8 cellular contexts compared by ENCODE assay signal in the genomic region with DNA sequence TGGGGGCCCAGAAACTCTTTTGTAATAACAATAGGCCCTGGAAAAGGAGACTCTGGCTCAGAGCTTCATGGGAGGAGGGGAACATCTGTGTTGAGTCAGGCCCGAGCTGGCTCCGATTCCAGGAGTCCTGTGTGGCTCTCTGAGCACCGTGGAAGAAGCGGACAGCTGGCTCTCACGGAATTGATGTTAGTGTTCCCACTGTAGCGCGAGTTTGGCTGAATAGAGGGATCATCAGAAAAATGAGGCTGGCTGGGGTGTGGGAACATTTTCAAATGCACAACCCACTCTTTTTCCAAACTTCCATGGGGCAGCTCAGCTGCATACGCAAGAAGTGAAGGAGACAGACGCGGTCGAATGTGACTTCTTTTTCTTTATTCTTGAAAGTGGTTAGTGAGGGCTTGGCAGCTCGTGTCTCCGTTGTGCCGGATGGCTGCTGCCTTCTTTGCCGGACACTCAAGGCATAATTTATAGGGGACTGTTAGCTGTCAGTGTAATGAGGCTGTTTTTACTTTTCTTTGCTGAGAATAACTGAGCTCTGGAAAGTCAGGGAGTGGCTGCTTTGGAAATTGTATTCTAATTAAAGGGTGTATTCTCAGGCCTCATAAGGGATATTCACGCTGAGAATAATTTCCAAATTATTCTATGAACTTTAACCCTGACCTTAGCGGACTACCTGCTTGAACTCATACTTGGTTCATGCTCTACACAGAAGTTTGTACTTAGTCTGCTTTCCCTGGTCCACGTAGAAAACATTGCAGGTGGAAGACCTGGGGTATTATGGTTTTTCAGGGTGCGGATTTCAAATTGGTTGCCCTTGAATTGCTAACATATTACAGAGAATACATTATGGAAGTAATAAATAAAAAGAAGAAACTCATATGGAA. TPM values are rescaled to one million over a fixed set of nuclear protein-coding genes. Genes with fewer than 3 reads are reported as not detected.
A peak's percentile ranks its signal among the peaks of the same experiment; 100 is the strongest.
DNase-seq lines count a peak whose midpoint lies in the region; ATAC-seq and TF ChIP-seq lines count a peak whose summit lies in the region.

No MANE protein-coding gene starts in this region.

- peak overlapping the region; percentile 68 for H3K56ac ChIP-seq in IMR-90 (ENCODE audit: extremely low read depth, insufficient read depth, low read length)

- dilution Hi-C loops in IMR-90 (cut with HindIII; ENCODE audit: low sequenced_read_pairs, unreplicated experiment), result no loop called here

- CTCF ChIA-PET in IMR-90 (lab: Yijun Ruan, JAX), result interaction anchor here (0.8 kb wide), 2 partner anchors 11 to 12 kb away, joined by 3 read pairs; no protein-coding TSS in a partner anchor

- TF ChIP-seq CTCF in IMR-90 (conservative IDR thresholded peaks at IDR 0.05; ENCODE audit: low read depth, low read length) (no peak), coronary artery (IDR thresholded peaks at IDR 0.05) (no peak), left lung (IDR thresholded peaks at IDR 0.05) (no peak)

- H4K5ac ChIP-seq in IMR-90 (ENCODE audit: low read depth, low read length), result peak overlapping the region; percentile 71

- H3K9me3 ChIP-seq in IMR-90 (ENCODE audit: control insufficient read depth, insufficient read depth, low read length) (no peaks in the 10 kb centered on the region), left lung (no peaks in the 10 kb centered on the region), stomach smooth muscle (ENCODE audit: control insufficient read depth in 2 of 2, low read length in 2 of 2) (no peaks in the 10 kb centered on the region)

- WGBS in IMR-90 (ENCODE audit: extremely low coverage in 2 of 2, insufficient read length in 1 of 2), 2 experiments, result no CpG with 5 or more reads among the region's 19 CpGs

- peak overlapping the region; percentile 69 for H3K4ac ChIP-seq in IMR-90 (ENCODE audit: low read depth, low read length)

- peak overlapping the region; percentile 43; the same call in 1 of the 3 replicates for H2BK15ac ChIP-seq in IMR-90 (ENCODE audit: low read depth, low read length)

- TF ChIP-seq POLR2A in IMR-90 (IDR thresholded peaks at IDR 0.05; ENCODE audit: low read depth, low read length), result no peak

- TF ChIP-seq RAD21 in IMR-90 (IDR thresholded peaks at IDR 0.05; ENCODE audit: low read length), result peak; percentile 5; the same call in 1 of the 2 replicates

- peak overlapping the region; percentile 76 for H4K91ac ChIP-seq in IMR-90 (ENCODE audit: insufficient read depth, low read depth, low read length)

- H3K4me2 ChIP-seq in IMR-90 (ENCODE audit: low read depth, low read length), result peak overlapping the region; percentile 92

- H4K8ac ChIP-seq in IMR-90 (ENCODE audit: low read depth in 2 of 2, low read length in 2 of 2), result peak overlapping the region; percentile 6 to 76; a peak in 2 of 4 replicates

- intact Hi-C loops in IMR-90 (cut with micrococcal nuclease) (loop anchor here (2.0 kb wide), 1 partner anchor 18 kb away; no protein-coding TSS in a partner anchor), left lung (cut with DNase I) (no loop called here)

- H2AFZ ChIP-seq in IMR-90 (replicated peaks; ENCODE audit: low read length, poor library complexity), result peak overlapping the region; percentile 83

- peak overlapping the region; percentile 82 for H3K23ac ChIP-seq in IMR-90 (ENCODE audit: low read depth, low read length)

- DNase-seq in IMR-90 (peak; percentile 94), coronary artery (ENCODE audit: low spot score) (peak; percentile 79), left lung (peak in 1 of 2 donors; percentile 50), NCI-H345 (lab: John Stamatoyannopoulos, UW) (no peak)
- no peak for DNase-seq in central memory CD4-positive, alpha-beta T cell

- peaks cover 5% of the 10 kb centered on the region for H3K4me1 ChIP-seq in IMR-90 (ENCODE audit: control insufficient read depth, insufficient read depth, low read length)
- H3K4me1 ChIP-seq in left lung, result peaks cover 6 to 25% of the 10 kb centered on the region in 2 donors
- H3K4me1 ChIP-seq in stomach smooth muscle (ENCODE audit: control insufficient read depth, insufficient read depth, low read length), result peaks cover 5% of the 10 kb centered on the region

- H3K18ac ChIP-seq in IMR-90 (ENCODE audit: low read depth, low read length), result peak overlapping the region; percentile 86

- peaks cover 3% of the 10 kb centered on the region for H3K36me3 ChIP-seq in IMR-90 (ENCODE audit: control insufficient read depth, insufficient read depth, low read length)
- H3K36me3 ChIP-seq in left lung, result peaks cover 0 to 14% of the 10 kb centered on the region in 2 donors
- no peaks in the 10 kb centered on the region for H3K36me3 ChIP-seq in stomach smooth muscle (ENCODE audit: control insufficient read depth in 2 of 2, insufficient read depth in 2 of 2, low read length in 2 of 2)

- peak overlapping the region; percentile 86 for H2BK120ac ChIP-seq in IMR-90 (ENCODE audit: low read depth, low read length)

- peak overlapping the region; percentile 93 for H2BK5ac ChIP-seq in IMR-90 (ENCODE audit: low read depth, low read length, poor library complexity, severe bottlenecking)

- peaks cover 16 to 57% of the 10 kb centered on the region in 2 experiments for H3K79me1 ChIP-seq in IMR-90 (ENCODE audit: low read depth in 1 of 2, low read length in 2 of 2)

- H2AK5ac ChIP-seq in IMR-90 (ENCODE audit: low read depth, low read length), result 0 out of 2 replicates have a peak overlapping the region, but pooled peaks have one; percentile 1

- peak overlapping the region; percentile 43 for H3K4me3 ChIP-seq in IMR-90 (ENCODE audit: insufficient read depth, low read depth, low read length)
- peak overlapping the region; percentile 54 for H3K4me3 ChIP-seq in coronary artery
- no peak overlapping the region for H3K4me3 ChIP-seq in left lung
- peak overlapping the region; percentile 65 to 81 for H3K4me3 ChIP-seq in stomach smooth muscle (ENCODE audit: low read length in 2 of 2)

- no peaks in the 10 kb centered on the region; the same call in 1 of the 2 replicates for H3K9me1 ChIP-seq in IMR-90 (ENCODE audit: insufficient read depth, low read length)

- H3K9ac ChIP-seq in IMR-90 (ENCODE audit: low read depth, low read length), result peak overlapping the region; percentile 34
- H3K9ac ChIP-seq in stomach smooth muscle (ENCODE audit: low read length in 2 of 2), result peak overlapping the region; percentile 52 to 72

- no peaks in the 10 kb centered on the region for H3K27me3 ChIP-seq in IMR-90 (ENCODE audit: control insufficient read depth, insufficient read depth, low read length)
- H3K27me3 ChIP-seq in left lung, result no peaks in the 10 kb centered on the region
- H3K27me3 ChIP-seq in stomach smooth muscle (ENCODE audit: control insufficient read depth in 1 of 2, insufficient read depth in 2 of 2, low read length in 2 of 2), result no peaks in the 10 kb centered on the region

- H3K27ac ChIP-seq in IMR-90 (ENCODE audit: insufficient read depth, low read length) (peak overlapping the region; percentile 72), coronary artery (peak overlapping the region; percentile 21 to 35), left lung (peak overlapping the region in 1 of 2 donors; percentile 63), stomach smooth muscle (ENCODE audit: low read length) (peak overlapping the region; percentile 68)

- H2AK9ac ChIP-seq in IMR-90 (replicated peaks; ENCODE audit: low read depth, low read length, poor library complexity), result peak overlapping the region; percentile 21

- in situ Hi-C loops in IMR-90 (cut with MboI; ENCODE audit: low sequenced_read_pairs), result no loop called here

- no peaks in the 10 kb centered on the region for H4K20me1 ChIP-seq in IMR-90 (ENCODE audit: insufficient read depth, low read length)

- H2BK20ac ChIP-seq in IMR-90 (ENCODE audit: low read depth, low read length), result peak overlapping the region; percentile 73

- ATAC-seq in IMR-90 (ENCODE audit: low read depth) (peak; percentile 98), left lung (peak; percentile 82), GM19452 (IDR thresholded peaks at IDR 0.05; ENCODE audit: unreplicated experiment) (no peak), GM18498 (IDR thresholded peaks at IDR 0.05; ENCODE audit: unreplicated experiment) (no peak)

- POLR2A ChIA-PET in IMR-90 (lab: Charles Lee; ENCODE audit: unreplicated experiment), result no interaction called here

- BruUV-seq in IMR-90 (replicated peaks; lab: Mats Ljungman, UMichigan), result no TSS peak

- H3K14ac ChIP-seq in IMR-90 (replicated peaks; ENCODE audit: low read depth, low read length), result peak overlapping the region; percentile 70

TF ChIP-seq in IMR-90, 13 proteins besides CTCF, POLR2A, EP300 and RAD21:
- TF ChIP-seq SMC3 (IDR thresholded peaks at IDR 0.05; ENCODE audit: low read depth, low read length) (no peak), NFE2L2 (IDR thresholded peaks at IDR 0.05; ENCODE audit: low read depth, low read length) (no peak), RCOR1 (IDR thresholded peaks at IDR 0.05; ENCODE audit: insufficient replicate concordance, low read length) (peak; percentile 30), CEBPB (IDR thresholded peaks at IDR 0.05; ENCODE audit: low read depth, low read length) (0 out of 2 replicates have a peak, but pooled peaks have one; percentile 8), FOS (IDR thresholded peaks at IDR 0.05; ENCODE audit: low read depth, low read length) (no peak)
- TF ChIP-seq, protein P1, sequence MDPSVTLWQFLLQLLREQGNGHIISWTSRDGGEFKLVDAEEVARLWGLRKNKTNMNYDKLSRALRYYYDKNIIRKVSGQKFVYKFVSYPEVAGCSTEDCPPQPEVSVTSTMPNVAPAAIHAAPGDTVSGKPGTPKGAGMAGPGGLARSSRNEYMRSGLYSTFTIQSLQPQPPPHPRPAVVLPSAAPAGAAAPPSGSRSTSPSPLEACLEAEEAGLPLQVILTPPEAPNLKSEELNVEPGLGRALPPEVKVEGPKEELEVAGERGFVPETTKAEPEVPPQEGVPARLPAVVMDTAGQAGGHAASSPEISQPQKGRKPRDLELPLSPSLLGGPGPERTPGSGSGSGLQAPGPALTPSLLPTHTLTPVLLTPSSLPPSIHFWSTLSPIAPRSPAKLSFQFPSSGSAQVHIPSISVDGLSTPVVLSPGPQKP (IDR thresholded peaks at IDR 0.05; ENCODE audit: borderline replicate concordance, low read depth, low read length), result no peak

RNA-seq across cellular contexts. Expression of gene MDFIC, which starts 23.1 kb away (rescaled TPM):
- total RNA-seq in IMR-90 (2012; rRNA removed), result 29.7 and 35.0 TPM in 2 replicates
- 16.9 and 18.1 TPM in 2 replicates for polyA plus RNA-seq in IMR-90 (2012; rRNA removed)
- 7.5 and 10.8 TPM in 2 replicates for polyA plus RNA-seq in IMR-90 (2012; cell fraction: cytosol; rRNA removed)
- polyA plus RNA-seq in IMR-90 (2012; cell fraction: nucleus; rRNA removed; ENCODE audit: low replicate concordance), result 2.9 and 8.2 TPM in 2 replicates
- total RNA-seq in left lung, result 10 to 100 TPM; 30.8 to 50.0 TPM

Comparison
In these comparisons a context has a peak if more than half of its experiments do, and no peak if none do; other contexts are left out.
1. ATAC-seq: peak in IMR-90 (single experiment) and left lung (single experiment); none in GM19452 (single experiment) and GM18498 (single experiment).
2. DNase-seq: peak in IMR-90 (single experiment) and coronary artery (single experiment); none in NCI-H345 (single experiment) and central memory CD4-positive, alpha-beta T cell (single experiment).
3. H3K4me3 ChIP-seq: peak in IMR-90 (single experiment), coronary artery (single experiment) and stomach smooth muscle (2 of 2); none in left lung (0 of 2).